In genomic region chr4:26058537-26058936, GRCh38 we compare ENCODE assay signal across 1 cellular context.
TF ChIP-seq lines count a peak whose summit lies in the region.

No MANE protein-coding gene starts in this region.

TF ChIP-seq in GM12878, 131 proteins besides CTCF, POLR2A, EP300 and RAD21 (continued from another document):
- TF ChIP-seq ZBTB33 (IDR thresholded peaks at IDR 0.05): no peak
- no peak for TF ChIP-seq MEF2B (IDR thresholded peaks at IDR 0.05; ENCODE audit: partially characterized antibody, poor library complexity, severe bottlenecking)
- TF ChIP-seq IKZF2 (IDR thresholded peaks at IDR 0.05): 0 out of 4 replicates have a peak, but pooled peaks of 1 of the 2 experiments have one; percentile 18
- no peak for TF ChIP-seq CREM (IDR thresholded peaks at IDR 0.05; ENCODE audit: low read depth)
- no peak for TF ChIP-seq RFX5 (IDR thresholded peaks at IDR 0.05; ENCODE audit: low read depth, low read length)
- no peak for TF ChIP-seq NR2C1 (IDR thresholded peaks at IDR 0.05)
- no peak for TF ChIP-seq CREB1 (IDR thresholded peaks at IDR 0.05; ENCODE audit: low read depth)
- TF ChIP-seq SIX5 (IDR thresholded peaks at IDR 0.05; ENCODE audit: low read depth, low read length, severe bottlenecking): no peak
- TF ChIP-seq POU2F2 (IDR thresholded peaks at IDR 0.05; ENCODE audit: borderline replicate concordance, low read depth, low read length): no peak
- TF ChIP-seq NFIC (IDR thresholded peaks at IDR 0.05; ENCODE audit: low read depth, low read length): no peak
- no peak for TF ChIP-seq SRF (IDR thresholded peaks at IDR 0.05; ENCODE audit: low read depth in 2 of 2, low read length in 2 of 2)
- peak; percentile 77 for TF ChIP-seq MLLT1 (IDR thresholded peaks at IDR 0.05)
